Comparison of ENCODE assay signal across 26 cellular contexts in genomic region chr9:4463824-4464223, GRCh38. TPM values are rescaled to one million over a fixed set of nuclear protein-coding genes. Genes with fewer than 3 reads are reported as not detected.
"Had no signal": no experiment of that assay in that cellular context is flagged by ENCODE, and none has a peak within 500 bp of the region (broad histone marks: within the 10 kb centered on the region; RNA-seq: fewer than 3 reads in every experiment).

No MANE protein-coding gene starts in this region.

- ATAC-seq: activated naive CD8-positive, alpha-beta T cell treated with anti-CD3 and anti-CD28 coated beads, Interleukin-2, amount 50 U/mL, for 24 hours; body of pancreas; effector memory CD8-positive, alpha-beta T cell; esophagus mucosa; gastroesophageal sphincter; left cardiac atrium; natural killer cell; stimulated activated naive B cell treated with anti-CD40 and anti-IgM and Interleukin-4, amounts not matched to agents 10 μg/mL and 1 μg/mL and 100 μg/mL, for 72 hours had no signal

- FAIRE-seq: endothelial cell of umbilical vein had no signal

- H3K27ac ChIP-seq: body of pancreas, dorsolateral prefrontal cortex, gastroesophageal sphincter, sigmoid colon, transverse colon, uterus had no signal

- H3K4me3 ChIP-seq: body of pancreas, dorsolateral prefrontal cortex, gastroesophageal sphincter, sigmoid colon, smooth muscle cell, transverse colon, uterus had no signal

- H3K36me3 ChIP-seq: gastroesophageal sphincter, sigmoid colon, transverse colon, uterus had no signal

- H3K4me2 ChIP-seq: smooth muscle cell had no signal

- H3K9me3 ChIP-seq: body of pancreas, transverse colon, uterus had no signal

- H3K27me3 ChIP-seq: body of pancreas, dorsolateral prefrontal cortex, gastroesophageal sphincter, sigmoid colon, transverse colon, uterus had no signal

- H3K4me1 ChIP-seq: body of pancreas, gastroesophageal sphincter, sigmoid colon, transverse colon, uterus had no signal

- DNase-seq: activated CD4-positive, alpha-beta memory T cell treated with anti-CD3 and anti-CD28 coated beads for 36 hours; activated CD4-positive, alpha-beta T cell treated with anti-CD3 and anti-CD28 coated beads for 48 hours; activated gamma-delta T cell; activated naive CD4-positive, alpha-beta T cell treated with anti-CD3 and anti-CD28 coated beads, Interleukin-2, amount 50 U/mL, for 16 hours; activated naive CD8-positive, alpha-beta T cell treated with anti-CD3 and anti-CD28 coated beads, Interleukin-2, amount 50 U/mL, for 24 hours; anterior cingulate cortex; body of pancreas; caudate nucleus; dorsolateral prefrontal cortex; effector memory CD8-positive, alpha-beta T cell; head of caudate nucleus; islet precursor cell; left cardiac atrium; midbrain; natural killer cell; sigmoid colon; stimulated activated CD4-positive, alpha-beta T cell treated with anti-CD3 and anti-CD28 coated beads, Interleukin-2, amount 100 ng/mL, for 48 hours; stimulated activated CD8-positive, alpha-beta memory T cell treated with anti-CD3 and anti-CD28 coated beads, Interleukin-4, amount 100 ng/mL, for 48 hours; stimulated activated naive B cell treated with anti-CD40 and anti-IgM and Interleukin-4, amounts not matched to agents 10 μg/mL and 1 μg/mL and 100 μg/mL, for 72 hours; transverse colon; uterus had no signal

RNA-seq across cellular contexts. Expression of gene SLC1A1, which starts 26.4 kb away (rescaled TPM):
- total RNA-seq: activated CD4-positive, alpha-beta memory T cell treated with anti-CD3 and anti-CD28 coated beads for 36 hours; activated T-helper 1 cell treated with anti-CD3 and anti-CD28 coated beads, Interleukin-12 subunit alpha, Interleukin-12 subunit beta, Interleukin-2, Interleukin-4 antibody, amounts not matched to agents 30 ng/mL and 10 ng/mL and 1 ng/mL, durations not matched to agents 14 hours and 24 hours and 36 hours; natural killer cell had no signal
